In the genomic region with DNA sequence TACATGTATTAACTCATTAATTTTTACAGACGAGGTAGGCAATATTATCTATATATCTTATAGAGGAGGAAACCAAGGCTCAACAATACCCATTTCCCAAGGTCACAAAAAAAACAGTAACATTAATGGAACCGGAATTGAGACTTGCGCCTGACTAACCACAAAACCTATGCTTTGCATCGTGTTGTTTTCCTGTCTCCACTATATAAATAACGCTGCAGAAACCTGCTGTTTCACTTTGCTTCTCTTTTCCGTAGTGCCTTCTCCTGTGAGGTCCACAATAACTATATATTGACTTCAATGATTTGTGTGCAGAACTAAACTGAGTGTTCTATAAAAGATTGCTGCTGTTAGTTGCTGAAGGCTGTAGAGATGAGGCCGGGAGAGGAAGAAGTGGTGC, we compare ENCODE assay signal across 9 cellular contexts.
DNase-seq lines count a peak whose midpoint lies in the region; ATAC-seq and TF ChIP-seq lines count a peak whose summit lies in the region.
"Had no signal": no experiment of that assay in that cellular context is flagged by ENCODE, and none has a peak within 500 bp of the region (broad histone marks: within the 10 kb centered on the region; RNA-seq: fewer than 3 reads in every experiment).

No MANE protein-coding gene starts in this region.

- H3K9me3 Mint-ChIP-seq in CD4-positive, CD25-positive, alpha-beta regulatory T cell, result peaks cover 0 to 5% (median 0%) of the 10 kb centered on the region in 7 donors

- WGBS in tibial nerve, 2 donors, result 71 to 72% methylated on average over 7 of the region's 7 CpGs

- 0 out of 2 replicates have a peak, but pooled peaks cover 3% of the 10 kb centered on the region for H4K20me1 ChIP-seq in OCI-LY3 (ENCODE audit: insufficient read depth, low read length)

- ATAC-seq in CD4-positive, CD25-positive, alpha-beta regulatory T cell (ENCODE audit: low read depth in 2 of 2), result peak; percentile 61 to 67
- ATAC-seq in GM18909 (IDR thresholded peaks at IDR 0.05; ENCODE audit: poor library complexity, unreplicated experiment) (peak; percentile 56), HG02852 (IDR thresholded peaks at IDR 0.05; ENCODE audit: unreplicated experiment) (peak; percentile 53), left cardiac atrium (no peak)

- TF ChIP-seq CTCF in OCI-LY3 (IDR thresholded peaks at IDR 0.05; ENCODE audit: low read depth, low read length), result no peak
- TF ChIP-seq CTCF in tibial nerve (IDR thresholded peaks at IDR 0.05), result no peak

- no peaks in the 10 kb centered on the region for H3K27me3 Mint-ChIP-seq in CD4-positive, CD25-positive, alpha-beta regulatory T cell

- H3K4me3 ChIP-seq in CD4-positive, CD25-positive, alpha-beta regulatory T cell (ENCODE audit: low read depth, low read length), result peak overlapping the region; percentile 70
- H3K4me3 ChIP-seq in OCI-LY3 (ENCODE audit: low read length) (peak overlapping the region; percentile 37; the same call in 1 of the 2 replicates), tibial nerve (no peak overlapping the region)

- no peak for TF ChIP-seq EP300 in tibial nerve (IDR thresholded peaks at IDR 0.05)

- H3K9ac ChIP-seq in OCI-LY3 (ENCODE audit: low read length), result no peak overlapping the region

- H3K9me3 ChIP-seq in CD4-positive, CD25-positive, alpha-beta regulatory T cell (ENCODE audit: control insufficient read depth in 2 of 2, low read length in 2 of 2), result no peaks in the 10 kb centered on the region
- H3K9me3 ChIP-seq in OCI-LY3 (ENCODE audit: insufficient read depth, low read length), result no peaks in the 10 kb centered on the region
- H3K9me3 ChIP-seq in tibial nerve, result no peaks in the 10 kb centered on the region

- peak in 2 of 3 donors; percentile 50 to 74 for DNase-seq in CD4-positive, CD25-positive, alpha-beta regulatory T cell
- DNase-seq in left cardiac atrium (no peak), tibial nerve (ENCODE audit: low spot score in 2 of 2) (no peak), NCI-H526 (lab: John Stamatoyannopoulos, UW) (no peak), AML-193 (lab: John Stamatoyannopoulos, UW) (no peak)
- DNase-seq: activated gamma-delta T cell treated with Interleukin-2 at 50 U/mL for 16 hours had no signal

- peaks cover 16% of the 10 kb centered on the region for H3K4me1 ChIP-seq in CD4-positive, CD25-positive, alpha-beta regulatory T cell (ENCODE audit: control insufficient read depth, insufficient read depth, low read length, poor library complexity, severe bottlenecking)
- peaks cover 34% of the 10 kb centered on the region for H3K4me1 ChIP-seq in OCI-LY3 (ENCODE audit: low read length)
- no peaks in the 10 kb centered on the region for H3K4me1 ChIP-seq in tibial nerve

- no peak for TF ChIP-seq POLR2A in tibial nerve (IDR thresholded peaks at IDR 0.05)

- intact Hi-C loops in left cardiac atrium (cut with DNase I), result no loop called here

- H3K36me3 ChIP-seq in CD4-positive, CD25-positive, alpha-beta regulatory T cell (ENCODE audit: control insufficient read depth, insufficient read depth, low read length), result peaks cover 4% of the 10 kb centered on the region
- peaks cover 3% of the 10 kb centered on the region for H3K36me3 ChIP-seq in OCI-LY3 (replicated peaks; ENCODE audit: low read depth, low read length)
- H3K36me3 ChIP-seq in tibial nerve, result peaks cover 0 to 12% (median 0%) of the 10 kb centered on the region in 3 donors

- no peak overlapping the region for H3K27ac ChIP-seq in CD4-positive, CD25-positive, alpha-beta regulatory T cell (ENCODE audit: insufficient read depth, low read length, poor library complexity, severe bottlenecking)
- H3K27ac ChIP-seq in OCI-LY3 (ENCODE audit: low read length) (no peak overlapping the region), tibial nerve (no peak overlapping the region)

- H3K27me3 ChIP-seq in CD4-positive, CD25-positive, alpha-beta regulatory T cell (ENCODE audit: control insufficient read depth, insufficient read depth, low read length), result no peaks in the 10 kb centered on the region
- peaks cover 4% of the 10 kb centered on the region; the same call in 1 of the 2 replicates for H3K27me3 ChIP-seq in OCI-LY3 (ENCODE audit: low read depth, low read length)
- H3K27me3 ChIP-seq in tibial nerve, result no peaks in the 10 kb centered on the region

- peaks cover 3% of the 10 kb centered on the region for H3K36me3 Mint-ChIP-seq in CD4-positive, CD25-positive, alpha-beta regulatory T cell

- peak overlapping the region; percentile 61 for H3K4me2 ChIP-seq in OCI-LY3 (ENCODE audit: low read length)

- H3K4me3 Mint-ChIP-seq in CD4-positive, CD25-positive, alpha-beta regulatory T cell, result peak overlapping the region; percentile 17 to 65 (median 38)

- H3K4me1 Mint-ChIP-seq in CD4-positive, CD25-positive, alpha-beta regulatory T cell, result peaks cover 19 to 52% (median 44%) of the 10 kb centered on the region in 4 donors

- peak overlapping the region; percentile 15 to 87 (median 40) for H3K27ac Mint-ChIP-seq in CD4-positive, CD25-positive, alpha-beta regulatory T cell

- H3K79me2 ChIP-seq in OCI-LY3 (ENCODE audit: low read length), result no peaks in the 10 kb centered on the region

- H2AFZ ChIP-seq in OCI-LY3 (ENCODE audit: low read depth, low read length), result no peak overlapping the region

Comparison
In these comparisons a context has a peak if more than half of its experiments do, and no peak if none do; other contexts are left out.
1. ATAC-seq: peak in CD4-positive, CD25-positive, alpha-beta regulatory T cell (2 of 2), GM18909 (single experiment) and HG02852 (single experiment); none in left cardiac atrium (0 of 2).
2. DNase-seq: peak in CD4-positive, CD25-positive, alpha-beta regulatory T cell (2 of 3); none in left cardiac atrium (single experiment), tibial nerve (0 of 2), NCI-H526 (0 of 2) and AML-193 (0 of 2).
3. H3K4me3 ChIP-seq: peak in CD4-positive, CD25-positive, alpha-beta regulatory T cell (single experiment) and OCI-LY3 (single experiment); none in tibial nerve (0 of 4).